27 cellular contexts compared by ENCODE assay signal in the genomic region with DNA sequence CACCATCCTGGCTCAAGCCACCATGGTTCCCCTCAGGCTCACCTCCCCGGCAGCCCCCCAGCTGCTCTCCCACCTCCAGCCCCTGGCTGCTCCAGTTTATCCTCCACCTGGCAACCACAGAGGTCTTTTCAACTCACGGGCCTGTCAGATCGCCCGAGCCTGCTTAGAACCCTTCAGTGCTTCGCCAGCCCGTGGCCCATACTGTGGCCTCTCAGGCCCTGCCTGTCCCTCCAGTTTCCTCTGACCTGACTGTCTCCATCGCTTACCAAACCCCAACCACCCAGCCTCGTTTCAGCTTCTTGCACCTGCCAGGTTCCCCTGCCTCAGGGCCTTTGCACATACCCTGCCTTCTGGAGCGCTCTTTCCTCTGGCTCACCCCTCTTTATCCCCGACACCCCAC. TPM values are rescaled to one million over a fixed set of nuclear protein-coding genes. Genes with fewer than 3 reads are reported as not detected.
"Had no signal": no experiment of that assay in that cellular context is flagged by ENCODE, and none has a peak within 500 bp of the region (broad histone marks: within the 10 kb centered on the region; RNA-seq: fewer than 3 reads in every experiment).

No MANE protein-coding gene starts in this region.

- H3K36me3 ChIP-seq: ascending aorta, Peyer's patch had no signal

- H3K9me3 Mint-ChIP-seq: activated CD4-positive, alpha-beta memory T cell treated with anti-CD3 and anti-CD28 coated beads, Interleukin-2, amount 10 ng/mL, durations not matched to agents 7 days and 5 days; activated naive CD4-positive, alpha-beta T cell treated with anti-CD3 and anti-CD28 coated beads, Interleukin-2, amount 50 U/mL, for 72 hours; activated naive CD8-positive, alpha-beta T cell treated with anti-CD3 and anti-CD28 coated beads, Interleukin-2, amount 50 U/mL, for 24 hours; WTC11 had no signal

- H3K4me1 Mint-ChIP-seq: activated naive CD8-positive, alpha-beta T cell treated with anti-CD3 and anti-CD28 coated beads, Interleukin-2, amount 50 U/mL, for 24 hours; T-helper 17 cell had no signal

- H3K4me1 ChIP-seq: ascending aorta, body of pancreas, Peyer's patch had no signal

- H3K4me3 ChIP-seq: ascending aorta, body of pancreas, Peyer's patch had no signal

- H3K9me3 ChIP-seq: ascending aorta, body of pancreas, Peyer's patch had no signal

- ATAC-seq: activated naive CD4-positive, alpha-beta T cell treated with anti-CD3 and anti-CD28 coated beads, Interleukin-2, amount 50 U/mL, for 72 hours; activated naive CD8-positive, alpha-beta T cell treated with anti-CD3 and anti-CD28 coated beads, Interleukin-2, amount 50 U/mL, for 24 hours; body of pancreas; T-helper 17 cell; WTC11 had no signal

- FAIRE-seq: bronchial epithelial cell had no signal

- H3K27ac Mint-ChIP-seq: activated CD4-positive, alpha-beta memory T cell treated with anti-CD3 and anti-CD28 coated beads, Interleukin-2, amount 10 ng/mL, durations not matched to agents 7 days and 5 days; activated naive CD4-positive, alpha-beta T cell treated with anti-CD3 and anti-CD28 coated beads, Interleukin-2, amount 50 U/mL, for 72 hours; activated naive CD8-positive, alpha-beta T cell treated with anti-CD3 and anti-CD28 coated beads, Interleukin-2, amount 50 U/mL, for 24 hours; T-helper 17 cell; WTC11 had no signal

- H3K27ac ChIP-seq: ascending aorta, body of pancreas, Peyer's patch, RWPE1 had no signal

- H3K4me3 Mint-ChIP-seq: activated CD4-positive, alpha-beta memory T cell treated with anti-CD3 and anti-CD28 coated beads, Interleukin-2, amount 10 ng/mL, durations not matched to agents 7 days and 5 days; activated naive CD8-positive, alpha-beta T cell treated with anti-CD3 and anti-CD28 coated beads, Interleukin-2, amount 50 U/mL, for 24 hours; T-helper 17 cell; WTC11 had no signal

- H3K36me3 Mint-ChIP-seq: WTC11 had no signal

- DNase-seq: activated CD4-positive, alpha-beta memory T cell treated with anti-CD3 and anti-CD28 coated beads, Interleukin-2, amount 10 ng/mL, durations not matched to agents 7 days and 5 days; activated CD4-positive, alpha-beta T cell treated with anti-CD3 and anti-CD28 coated beads for 48 hours; activated CD4-positive, CD25-positive, alpha-beta regulatory T cell treated with anti-CD3 and anti-CD28 coated beads, Interleukin-2, amount 50 U/mL, for 72 hours; activated CD8-positive, alpha-beta memory T cell treated with anti-CD3 and anti-CD28 coated beads, Interleukin-2, amount 50 U/mL, for 48 hours; activated naive CD4-positive, alpha-beta T cell treated with Interleukin-2 at 50 U/mL for 16 hours; activated naive CD8-positive, alpha-beta T cell treated with anti-CD3 and anti-CD28 coated beads, Interleukin-2, amount 50 U/mL, for 24 hours; activated T-cell treated with anti-CD3 and anti-CD28 coated beads, Interleukin-2, amount 50 U/mL, for 1 hour; amniotic stem cell; Kasumi-1; KBM-7; NCI-H1105 treated with DMSO at 0.1 percent for 48 hours; NCI-H1436 treated with DMSO at 0.1 percent for 48 hours; NCI-H187; NCI-H2081; NCI-H446; NCI-H524; SHP77 treated with DMSO at 0.1 percent for 48 hours; T-helper 17 cell; T-helper 9 cell had no signal

RNA-seq across cellular contexts. Expression of gene KCNC1, which starts 6.9 kb away (rescaled TPM):
- total RNA-seq: activated CD4-positive, alpha-beta memory T cell treated with anti-CD3 and anti-CD28 coated beads, Interleukin-2, amount 10 ng/mL, durations not matched to agents 7 days and 5 days; activated CD8-positive, alpha-beta memory T cell treated with anti-CD3 and anti-CD28 coated beads for 36 hours; activated naive CD4-positive, alpha-beta T cell treated with anti-CD3 and anti-CD28 coated beads, Interleukin-2, amount 50 U/mL, for 72 hours; ascending aorta; bronchial epithelial cell; T-helper 17 cell had no signal

RNA-seq across cellular contexts. Expression of gene MYOD1, which starts 22.1 kb away (rescaled TPM):
- total RNA-seq: activated CD4-positive, alpha-beta memory T cell treated with anti-CD3 and anti-CD28 coated beads, Interleukin-2, amount 10 ng/mL, durations not matched to agents 7 days and 5 days; activated CD8-positive, alpha-beta memory T cell treated with anti-CD3 and anti-CD28 coated beads for 36 hours; activated naive CD4-positive, alpha-beta T cell treated with anti-CD3 and anti-CD28 coated beads, Interleukin-2, amount 50 U/mL, for 72 hours; ascending aorta; body of pancreas; bronchial epithelial cell; Peyer's patch; T-helper 17 cell; WTC11 had no signal
